ENCODE assay signal across 24 cellular contexts in genomic region chr5:8081179-8081578, GRCh38.
DNase-seq lines count a peak whose midpoint lies in the region; ATAC-seq lines count a peak whose summit lies in the region.
"Had no signal": no experiment of that assay in that cellular context is flagged by ENCODE, and none has a peak within 500 bp of the region (broad histone marks: within the 10 kb centered on the region; RNA-seq: fewer than 3 reads in every experiment).

No MANE protein-coding gene starts in this region.

- DNase-seq in NCI-H2029 (lab: John Stamatoyannopoulos, UW) (peak; percentile 10), NCI-H2029 treated with DMSO at 0.1 percent for 48 hours (lab: John Stamatoyannopoulos, UW) (no peak), NCI-H146 treated with DMSO at 0.1 percent for 48 hours (lab: John Stamatoyannopoulos, UW; ENCODE audit: unreplicated experiment) (peak; percentile 85), NCI-H748 (lab: John Stamatoyannopoulos, UW; ENCODE audit: unreplicated experiment) (peak; percentile 99), sciatic nerve (ENCODE audit: low spot score) (no peak), foreskin melanocyte (no peak), SIG-M5 treated with dmso at 0.1 percent for 504 hours (lab: John Stamatoyannopoulos, UW; ENCODE audit: unreplicated experiment) (no peak)
- DNase-seq in stimulated activated CD4-positive, alpha-beta T cell treated with anti-CD3 and anti-CD28 coated beads, Interleukin-4, amount 100 ng/mL, for 24 hours = no peak
- DNase-seq: activated CD4-positive, alpha-beta T cell treated with anti-CD3 and anti-CD28 coated beads for 1 hour; activated CD8-positive, alpha-beta memory T cell treated with anti-CD3 and anti-CD28 coated beads for 24 hours; activated T-cell treated with anti-CD3 and anti-CD28 coated beads, Interleukin-2, amount 50 U/mL, for 24 hours; adrenal gland; AML-193; brain microvascular endothelial cell; CD8-positive, alpha-beta memory T cell; effector CD4-positive, alpha-beta T cell; erythroblast; foreskin fibroblast; left cardiac atrium; MM.1S; NCI-H2227 treated with DMSO at 0.1 percent for 48 hours; SK-N-SH; T-helper 17 cell; upper lobe of right lung had no signal

- intact Hi-C loops in sciatic nerve (cut with DNase I) = no loop called here

- ATAC-seq in sciatic nerve = peak; percentile 24
- ATAC-seq: left cardiac atrium, T-helper 17 cell had no signal

Comparison
In these comparisons a context has a peak if more than half of its experiments do, and no peak if none do; other contexts are left out.
1. DNase-seq: peak in NCI-H2029 (single experiment), NCI-H146 treated with DMSO at 0.1 percent for 48 hours (single experiment) and NCI-H748 (single experiment); none in NCI-H2029 treated with DMSO at 0.1 percent for 48 hours (single experiment), sciatic nerve (single experiment), stimulated activated CD4-positive, alpha-beta T cell treated with anti-CD3 and anti-CD28 coated beads, Interleukin-4, amount 100 ng/mL, for 24 hours (single experiment), foreskin melanocyte (single experiment) and SIG-M5 treated with dmso at 0.1 percent for 504 hours (single experiment).